Comparison of ENCODE assay signal across 9 cellular contexts in the genomic region with DNA sequence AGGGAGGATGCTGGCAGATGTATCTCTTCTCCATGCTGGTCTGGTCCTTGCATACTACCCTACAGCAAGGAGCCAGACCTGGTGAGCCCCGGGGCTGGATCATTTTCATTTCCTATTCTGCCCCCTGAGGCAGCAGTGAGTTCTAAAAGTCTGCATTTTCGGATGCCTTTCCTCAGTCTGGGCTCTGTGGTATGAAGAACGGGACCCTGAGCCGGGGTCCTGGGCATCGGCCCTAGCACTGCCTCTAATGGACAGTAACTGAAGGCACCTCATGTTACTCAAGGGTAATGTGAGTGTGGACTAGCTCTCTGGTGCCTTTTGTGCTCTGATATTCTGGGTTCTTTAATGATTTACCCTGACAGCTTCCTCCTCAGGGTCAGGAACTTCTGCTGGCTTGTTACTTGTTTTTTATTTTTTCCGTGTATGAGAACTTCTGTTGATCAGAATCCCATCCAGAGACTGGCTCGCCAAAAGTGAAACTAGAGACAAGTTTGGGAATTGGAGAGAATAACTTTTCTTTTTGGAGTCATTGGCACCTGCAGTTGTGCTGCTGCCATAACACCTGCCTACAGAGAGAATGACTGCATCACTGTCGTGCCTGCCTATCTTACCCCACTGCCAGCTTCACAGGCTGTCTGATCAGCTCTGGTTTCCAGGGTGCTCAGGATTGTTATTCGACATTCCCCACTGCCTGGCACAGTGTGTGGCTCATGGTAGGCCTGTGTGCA.
DNase-seq lines count a peak whose midpoint lies in the region; ATAC-seq and TF ChIP-seq lines count a peak whose summit lies in the region.
"Had no signal": no experiment of that assay in that cellular context is flagged by ENCODE, and none has a peak within 500 bp of the region (broad histone marks: within the 10 kb centered on the region; RNA-seq: fewer than 3 reads in every experiment).

No MANE protein-coding gene starts in this region.

- H3K79me1 ChIP-seq in trophoblast cell (ENCODE audit: low read length) = no peaks in the 10 kb centered on the region

- no peak overlapping the region for H3K9ac ChIP-seq in trophoblast cell (ENCODE audit: low read length)

- H3K9me2 ChIP-seq in GM23338 (ENCODE audit: insufficient read depth) = 0 out of 2 replicates have a peak, but pooled peaks cover 5% of the 10 kb centered on the region

- H3K4me2 ChIP-seq in GM23338 = no peak overlapping the region
- no peak overlapping the region for H3K4me2 ChIP-seq in trophoblast cell (ENCODE audit: low read length)

- peaks cover 76 to 87% (median 84%) of the 10 kb centered on the region in 3 donors for H3K4me1 Mint-ChIP-seq in CD8-positive, alpha-beta memory T cell
- H3K4me1 Mint-ChIP-seq in GM23338 (peaks cover 27% of the 10 kb centered on the region), naive B cell (peaks cover 70 to 94% (median 83%) of the 10 kb centered on the region in 3 donors)

- H3K9me3 ChIP-seq in CD8-positive, alpha-beta memory T cell (ENCODE audit: low read length) = no peaks in the 10 kb centered on the region
- H3K9me3 ChIP-seq in ascending aorta (no peaks in the 10 kb centered on the region), trophoblast cell (ENCODE audit: insufficient read depth, low read depth, low read length) (no peaks in the 10 kb centered on the region)

- WGBS in trophoblast cell (ENCODE audit: extremely low coverage, insufficient coverage, insufficient read length) = no CpG with 5 or more reads among the region's 9 CpGs

- H3K27me3 ChIP-seq in CD8-positive, alpha-beta memory T cell (ENCODE audit: insufficient read depth, low read length, poor library complexity, severe bottlenecking) = no peaks in the 10 kb centered on the region
- H3K27me3 ChIP-seq in GM23338 (ENCODE audit: insufficient read depth) (no peaks in the 10 kb centered on the region), ascending aorta (no peaks in the 10 kb centered on the region), trophoblast cell (ENCODE audit: insufficient read depth, low read length) (no peaks in the 10 kb centered on the region)

- no peak overlapping the region for H2BK12ac ChIP-seq in trophoblast cell (ENCODE audit: low read length)

- intact Hi-C loops in ascending aorta (cut with DNase I) = loop anchor here (5.0 kb wide), 1 partner anchor 44 kb away; no protein-coding TSS in a partner anchor

- no peak overlapping the region for H2AK5ac ChIP-seq in trophoblast cell (ENCODE audit: low read length)

- DNase-seq in CD8-positive, alpha-beta memory T cell = no peak
- peak; percentile 38 for DNase-seq in GM23338 (ENCODE audit: low spot score)
- no peak for DNase-seq in ascending aorta (ENCODE audit: low spot score in 2 of 2)
- DNase-seq in naive B cell = no peak
- DNase-seq in LoVo (ENCODE audit: low spot score) = no peak
- DNase-seq in HK-2 (ENCODE audit: unreplicated experiment) = no peak
- DNase-seq in trophoblast cell = no peak

- no peaks in the 10 kb centered on the region for H3F3A ChIP-seq in GM23338 (replicated peaks; ENCODE audit: low read depth)

- no peak overlapping the region for H3K18ac ChIP-seq in trophoblast cell (ENCODE audit: low read length)

- no peaks in the 10 kb centered on the region for H3K36me3 ChIP-seq in CD8-positive, alpha-beta memory T cell (ENCODE audit: insufficient read depth, low read length)
- no peaks in the 10 kb centered on the region for H3K36me3 ChIP-seq in GM23338 (ENCODE audit: insufficient read depth)
- no peaks in the 10 kb centered on the region for H3K36me3 ChIP-seq in ascending aorta
- no peaks in the 10 kb centered on the region for H3K36me3 ChIP-seq in trophoblast cell (ENCODE audit: control insufficient read depth in 1 of 2, insufficient read depth in 2 of 2, low read length in 2 of 2)

- H4K12ac ChIP-seq in trophoblast cell (ENCODE audit: low read depth, low read length) = no peak overlapping the region

- no peaks in the 10 kb centered on the region for H4K20me1 ChIP-seq in GM23338 (replicated peaks; ENCODE audit: insufficient read depth)

- no peaks in the 10 kb centered on the region for H3K79me2 ChIP-seq in GM23338 (replicated peaks; ENCODE audit: insufficient read depth)
- H3K79me2 ChIP-seq in trophoblast cell (ENCODE audit: control insufficient read depth, insufficient read depth, low read length, poor library complexity) = no peaks in the 10 kb centered on the region

- H3K27me3 Mint-ChIP-seq in CD8-positive, alpha-beta memory T cell = no peaks in the 10 kb centered on the region
- H3K27me3 Mint-ChIP-seq in GM23338 (ENCODE audit: insufficient read depth, low read depth, poor library complexity) (peaks cover 2% of the 10 kb centered on the region), naive B cell (no peaks in the 10 kb centered on the region)

- H3K27ac ChIP-seq in CD8-positive, alpha-beta memory T cell (ENCODE audit: low read depth, low read length) = no peak overlapping the region
- H3K27ac ChIP-seq in GM23338 (ENCODE audit: low read depth) (no peak overlapping the region), ascending aorta (peak overlapping the region; percentile 62 to 64), trophoblast cell (ENCODE audit: low read depth, low read length) (no peak overlapping the region)

- no peak overlapping the region for H2BK5ac ChIP-seq in trophoblast cell (ENCODE audit: low read depth, low read length, poor library complexity)

- peaks cover 69% of the 10 kb centered on the region for H3K4me1 ChIP-seq in CD8-positive, alpha-beta memory T cell (ENCODE audit: insufficient read depth, low read length)
- H3K4me1 ChIP-seq in GM23338 (ENCODE audit: insufficient read depth) = no peaks in the 10 kb centered on the region
- peaks cover 7 to 60% of the 10 kb centered on the region in 2 donors for H3K4me1 ChIP-seq in ascending aorta
- H3K4me1 ChIP-seq in trophoblast cell (ENCODE audit: control insufficient read depth in 1 of 2, insufficient read depth in 2 of 2, low read length in 2 of 2) = no peaks in the 10 kb centered on the region

- H2BK120ac ChIP-seq in trophoblast cell (ENCODE audit: insufficient read depth, low read length, poor library complexity) = no peak overlapping the region

- no peak overlapping the region for H3K4me3 ChIP-seq in CD8-positive, alpha-beta memory T cell (ENCODE audit: low read length)
- H3K4me3 ChIP-seq in GM23338 (no peak overlapping the region), ascending aorta (no peak overlapping the region), trophoblast cell (ENCODE audit: low read depth, low read length) (no peak overlapping the region)

- H3K4ac ChIP-seq in trophoblast cell (ENCODE audit: low read depth, low read length) = no peak overlapping the region

- H4K8ac ChIP-seq in trophoblast cell (ENCODE audit: low read depth, low read length) = no peak overlapping the region

- H2AFZ ChIP-seq in GM23338 (no peak overlapping the region), trophoblast cell (ENCODE audit: insufficient read depth, low read length, poor library complexity) (no peak overlapping the region)

- H3K36me3 Mint-ChIP-seq in CD8-positive, alpha-beta memory T cell = peaks cover 0 to 26% (median 5%) of the 10 kb centered on the region in 3 donors
- H3K36me3 Mint-ChIP-seq in GM23338 (ENCODE audit: low read depth) = no peaks in the 10 kb centered on the region
- peaks cover 0 to 4% of the 10 kb centered on the region in 2 donors for H3K36me3 Mint-ChIP-seq in naive B cell

- no peaks in the 10 kb centered on the region for H3K9me3 Mint-ChIP-seq in CD8-positive, alpha-beta memory T cell
- H3K9me3 Mint-ChIP-seq in GM23338 (no peaks in the 10 kb centered on the region), naive B cell (no peaks in the 10 kb centered on the region)
- H3K9me3 Mint-ChIP-seq: neural crest cell had no signal

- POLR2A ChIA-PET in CD8-positive, alpha-beta memory T cell (lab: Charles Lee) = interaction anchor here (1.6 kb wide), 1 partner anchor 9 kb away, joined by 4 read pairs; no protein-coding TSS in a partner anchor

- H3K4me3 Mint-ChIP-seq in CD8-positive, alpha-beta memory T cell = peak overlapping the region in 5 of 7 donors; percentile 32 to 55 (median 51)
- H3K4me3 Mint-ChIP-seq in GM23338 (no peak overlapping the region), naive B cell (peak overlapping the region; percentile 36 to 88 (median 78))
- H3K4me3 Mint-ChIP-seq: neural crest cell had no signal

- ATAC-seq in GM23338 (peak; percentile 73), naive B cell (ENCODE audit: low read depth in 2 of 2) (peak; percentile 62 to 66), GM19023 (IDR thresholded peaks at IDR 0.05; ENCODE audit: unreplicated experiment) (no peak)

- H4K91ac ChIP-seq in trophoblast cell (ENCODE audit: low read depth, low read length) = no peak overlapping the region

- H3K27ac Mint-ChIP-seq in CD8-positive, alpha-beta memory T cell = peak overlapping the region in 7 of 8 donors; percentile 30 to 93 (median 62)
- H3K27ac Mint-ChIP-seq in GM23338 (no peak overlapping the region), naive B cell (peak overlapping the region; percentile 21 to 99 (median 92))

- CTCF ChIA-PET in CD8-positive, alpha-beta memory T cell (lab: Charles Lee) = no interaction called here

- H3K14ac ChIP-seq in trophoblast cell (ENCODE audit: low read length) = no peak overlapping the region

- TF ChIP-seq CTCF in GM23338 (conservative IDR thresholded peaks at IDR 0.05; ENCODE audit: low read depth in 2 of 2) (no peak), ascending aorta (IDR thresholded peaks at IDR 0.05) (no peak)

- H3K23ac ChIP-seq in trophoblast cell (ENCODE audit: low read length) = no peak overlapping the region

TF ChIP-seq in GM23338, 12 proteins besides CTCF, POLR2A, EP300 and RAD21 (continues in another document):
- TF ChIP-seq EZH2phosphoT487 (IDR thresholded peaks at IDR 0.05; ENCODE audit: unreplicated experiment) = no peak
- no peak for TF ChIP-seq ZNF114 (CRISPR knock-in tag; IDR thresholded peaks at IDR 0.05)
- TF ChIP-seq ETS1 (IDR thresholded peaks at IDR 0.05) = no peak
- TF ChIP-seq EZH2 (IDR thresholded peaks at IDR 0.05; ENCODE audit: low read depth, unreplicated experiment) = no peak
- no peak for TF ChIP-seq POLR2AphosphoS5 (IDR thresholded peaks at IDR 0.05; ENCODE audit: low read depth)
- no peak for TF ChIP-seq STAT1 (IDR thresholded peaks at IDR 0.05; ENCODE audit: unreplicated experiment)
- no peak for TF ChIP-seq NANOG (IDR thresholded peaks at IDR 0.05; ENCODE audit: borderline replicate concordance)
- TF ChIP-seq ZNF331 (CRISPR knock-in tag; IDR thresholded peaks at IDR 0.05; ENCODE audit: low read depth) = no peak

Comparison
In these comparisons a context has a peak if more than half of its experiments do, and no peak if none do; other contexts are left out.
1. H3K27ac ChIP-seq: peak in ascending aorta (2 of 2); none in CD8-positive, alpha-beta memory T cell (single experiment), GM23338 (single experiment) and trophoblast cell (single experiment).